In genomic region chr15:52464478-52464877, GRCh38 we compare ENCODE assay signal across 8 cellular contexts.
DNase-seq lines count a peak whose midpoint lies in the region; ATAC-seq and TF ChIP-seq lines count a peak whose summit lies in the region.

No MANE protein-coding gene starts in this region.

- TF ChIP-seq EP300 in SK-N-SH (IDR thresholded peaks at IDR 0.05; ENCODE audit: borderline replicate concordance in 1 of 2, low read depth in 1 of 2, low read length in 1 of 2), result no peak

- H3K27ac ChIP-seq in SK-N-SH (ENCODE audit: low read depth in 2 of 2, low read length in 1 of 2), result no peak overlapping the region
- H3K27ac ChIP-seq in GM23248, result no peak overlapping the region

- H3K4me2 ChIP-seq in SK-N-SH, result no peak overlapping the region; the same call in 1 of the 2 replicates
- H3K4me2 ChIP-seq in GM23248 (ENCODE audit: unreplicated experiment), result no peak overlapping the region
- H3K4me2 ChIP-seq in Loucy (ENCODE audit: low read depth, low read length, poor library complexity, severe bottlenecking), result peak overlapping the region; percentile 37

- H3K9me2 ChIP-seq in SK-N-SH (no peaks in the 10 kb centered on the region), GM23248 (ENCODE audit: insufficient read depth) (no peaks in the 10 kb centered on the region), Loucy (replicated peaks; ENCODE audit: low read depth, low read length) (no peaks in the 10 kb centered on the region)

- H3K4me1 Mint-ChIP-seq in naive thymus-derived CD8-positive, alpha-beta T cell, result peaks cover 17 to 57% (median 30%) of the 10 kb centered on the region in 4 donors

- H3K79me2 ChIP-seq in SK-N-SH (ENCODE audit: insufficient read depth) (peaks cover 8% of the 10 kb centered on the region; the same call in 1 of the 2 replicates), GM23248 (ENCODE audit: insufficient read depth) (peaks cover 41% of the 10 kb centered on the region), Loucy (ENCODE audit: insufficient read depth, low read length) (peaks cover 26% of the 10 kb centered on the region; the same call in 1 of the 2 replicates)

- no peaks in the 10 kb centered on the region for H3K9me3 ChIP-seq in SK-N-SH
- H3K9me3 ChIP-seq in GM23248 (ENCODE audit: low read depth), result no peaks in the 10 kb centered on the region
- no peaks in the 10 kb centered on the region for H3K9me3 ChIP-seq in Loucy (ENCODE audit: insufficient read depth, low read depth, low read length)

- H3K27me3 ChIP-seq in SK-N-SH (ENCODE audit: insufficient read depth) (no peaks in the 10 kb centered on the region), GM23248 (replicated peaks; ENCODE audit: insufficient read depth) (no peaks in the 10 kb centered on the region), Loucy (ENCODE audit: insufficient read depth, low read length, poor library complexity, severe bottlenecking) (no peaks in the 10 kb centered on the region)

- H3K36me3 ChIP-seq in SK-N-SH (replicated peaks in 1 of 2; ENCODE audit: control insufficient read depth in 1 of 2, insufficient read depth in 2 of 2, low read length in 1 of 2), result no peaks in the 10 kb centered on the region
- no peaks in the 10 kb centered on the region for H3K36me3 ChIP-seq in GM23248 (ENCODE audit: low read depth)
- no peaks in the 10 kb centered on the region for H3K36me3 ChIP-seq in Loucy (ENCODE audit: insufficient read depth, low read length)

- H3K27me3 Mint-ChIP-seq in naive thymus-derived CD8-positive, alpha-beta T cell, result no peaks in the 10 kb centered on the region

- peak overlapping the region in 4 of 10 donors; percentile 16 to 54 (median 46) for H3K4me3 Mint-ChIP-seq in naive thymus-derived CD8-positive, alpha-beta T cell

- no peak for TF ChIP-seq RAD21 in SK-N-SH (IDR thresholded peaks at IDR 0.05; ENCODE audit: low read length)

- 86% methylated on average over 3 of the region's 3 CpGs for whole genome bisulfite sequencing in SK-N-SH (ENCODE audit: low lambda C conversion rate)
- 64 to 66% methylated on average over 3 of the region's 3 CpGs for WGBS in GM23248 (ENCODE audit: low coverage in 1 of 2, low lambda C conversion rate in 2 of 2, missing lambda C conversion rate in 2 of 2), 2 experiments

- H4K20me1 ChIP-seq in SK-N-SH (ENCODE audit: insufficient read depth) (no peaks in the 10 kb centered on the region), GM23248 (ENCODE audit: insufficient read depth) (no peaks in the 10 kb centered on the region), Loucy (ENCODE audit: insufficient read depth, low read length, poor library complexity, severe bottlenecking) (no peaks in the 10 kb centered on the region)

- TF ChIP-seq CTCF in SK-N-SH (IDR thresholded peaks at IDR 0.05) (no peak), Loucy (conservative IDR thresholded peaks at IDR 0.05; ENCODE audit: low read length) (no peak)

- H3F3A ChIP-seq in SK-N-SH (replicated peaks; ENCODE audit: insufficient read depth) (no peaks in the 10 kb centered on the region), GM23248 (ENCODE audit: insufficient read depth) (no peaks in the 10 kb centered on the region; the same call in 1 of the 2 replicates), Loucy (ENCODE audit: low read depth) (peaks cover 4% of the 10 kb centered on the region; the same call in 1 of the 2 replicates)

- peaks cover 6 to 13% (median 12%) of the 10 kb centered on the region in 3 donors for H3K36me3 Mint-ChIP-seq in naive thymus-derived CD8-positive, alpha-beta T cell

- peak overlapping the region; percentile 7 to 88 (median 74) for H3K27ac Mint-ChIP-seq in naive thymus-derived CD8-positive, alpha-beta T cell

- no peak overlapping the region for H3K9ac ChIP-seq in SK-N-SH
- no peak overlapping the region for H3K9ac ChIP-seq in GM23248
- H3K9ac ChIP-seq in Loucy (ENCODE audit: low read depth, low read length, poor library complexity, severe bottlenecking), result peak overlapping the region; percentile 20

- POLR2A ChIA-PET in SK-N-SH (lab: Yijun Ruan, JAX), result no interaction called here
- POLR2A ChIA-PET in naive thymus-derived CD8-positive, alpha-beta T cell (lab: Charles Lee), result no interaction called here

- peaks cover 3 to 9% of the 10 kb centered on the region in 2 experiments; a peak in 2 of 4 replicates for H3K4me1 ChIP-seq in SK-N-SH (ENCODE audit: control insufficient read depth in 1 of 2, insufficient read depth in 2 of 2, low read depth in 1 of 2, low read length in 1 of 2)
- H3K4me1 ChIP-seq in GM23248 (ENCODE audit: insufficient read depth), result peaks cover 23% of the 10 kb centered on the region
- peaks cover 31% of the 10 kb centered on the region for H3K4me1 ChIP-seq in Loucy (ENCODE audit: insufficient read depth, low read length, poor library complexity, severe bottlenecking)

- no peak overlapping the region for H2AFZ ChIP-seq in SK-N-SH (ENCODE audit: low read depth)
- no peak overlapping the region for H2AFZ ChIP-seq in GM23248
- no peak overlapping the region for H2AFZ ChIP-seq in Loucy (ENCODE audit: low read length)

- DNase-seq in SK-N-SH (peak; percentile 19), GM23248 (peak; percentile 46), hippocampal formation (lab: John Stamatoyannopoulos, UW) (no peak), SK-N-DZ (ENCODE audit: low spot score) (no peak)
- no peak for DNase-seq in naive thymus-derived CD8-positive, alpha-beta T cell
- DNase-seq in activated CD8-positive, alpha-beta memory T cell treated with anti-CD3 and anti-CD28 coated beads, Interleukin-2, amount 50 U/mL, for 4 hours, result no peak

- H3K4me3 ChIP-seq in SK-N-SH (ENCODE audit: low read depth in 2 of 2, low read length in 1 of 2), result no peak overlapping the region
- no peak overlapping the region for H3K4me3 ChIP-seq in GM23248
- H3K4me3 ChIP-seq in Loucy (ENCODE audit: low read length, poor library complexity, severe bottlenecking), result no peak overlapping the region

- CTCF ChIA-PET in SK-N-SH (lab: Yijun Ruan, JAX), result interaction anchor here (1.2 kb wide), 1 partner anchor 133 kb away, joined by 3 read pairs; no protein-coding TSS in a partner anchor

- peaks cover 4 to 22% (median 9%) of the 10 kb centered on the region in 9 donors for H3K9me3 Mint-ChIP-seq in naive thymus-derived CD8-positive, alpha-beta T cell

- ATAC-seq in SK-N-SH treated with all-trans-retinoic acid at 6 μM for 48 hours, result no peak
- ATAC-seq in naive thymus-derived CD8-positive, alpha-beta T cell, result peak in 1 of 2 donors; percentile 53

- in situ Hi-C loops in GM23248 (cut with MboI), result no loop called here

TF ChIP-seq in SK-N-SH, 30 proteins besides CTCF, POLR2A, EP300 and RAD21 (continues in another document):
- no peak for TF ChIP-seq MEF2A (IDR thresholded peaks at IDR 0.05; ENCODE audit: borderline replicate concordance, low read depth)
- TF ChIP-seq NFIC (IDR thresholded peaks at IDR 0.05; ENCODE audit: borderline replicate concordance), result no peak
- no peak for TF ChIP-seq TAF1 (IDR thresholded peaks at IDR 0.05; ENCODE audit: borderline replicate concordance, low read depth, low read length)
- no peak for TF ChIP-seq FOXM1 (IDR thresholded peaks at IDR 0.05; ENCODE audit: low read depth)
- TF ChIP-seq ELF1 (IDR thresholded peaks at IDR 0.05), result no peak
- TF ChIP-seq JUND (IDR thresholded peaks at IDR 0.05), result no peak
- TF ChIP-seq MAX (IDR thresholded peaks at IDR 0.05; ENCODE audit: low read depth), result no peak
- no peak for TF ChIP-seq TCF12 (IDR thresholded peaks at IDR 0.05)
- no peak for TF ChIP-seq FOXJ3 (CRISPR knock-in tag; IDR thresholded peaks at IDR 0.05)
- TF ChIP-seq PBX3 (IDR thresholded peaks at IDR 0.05), result no peak
- TF ChIP-seq NRF1 (IDR thresholded peaks at IDR 0.05; ENCODE audit: low read depth, low read length), result no peak
- TF ChIP-seq TEAD4 (IDR thresholded peaks at IDR 0.05; ENCODE audit: borderline replicate concordance, insufficient read depth), result no peak

TF ChIP-seq in SK-N-SH treated with all-trans-retinoic acid at 6 μM for 48 hours, 23 proteins besides CTCF, POLR2A, EP300 and RAD21 (continues in another document):
- TF ChIP-seq ZNF8 (CRISPR knock-in tag; IDR thresholded peaks at IDR 0.05) (no peak), ZFP30 (CRISPR knock-in tag; IDR thresholded peaks at IDR 0.05) (no peak), GLIS3 (CRISPR knock-in tag; IDR thresholded peaks at IDR 0.05) (no peak), PPARA (CRISPR knock-in tag; IDR thresholded peaks at IDR 0.05; ENCODE audit: borderline replicate concordance) (no peak), TOX (CRISPR knock-in tag; IDR thresholded peaks at IDR 0.05; ENCODE audit: borderline replicate concordance) (no peak)
- TF ChIP-seq, protein P1, sequence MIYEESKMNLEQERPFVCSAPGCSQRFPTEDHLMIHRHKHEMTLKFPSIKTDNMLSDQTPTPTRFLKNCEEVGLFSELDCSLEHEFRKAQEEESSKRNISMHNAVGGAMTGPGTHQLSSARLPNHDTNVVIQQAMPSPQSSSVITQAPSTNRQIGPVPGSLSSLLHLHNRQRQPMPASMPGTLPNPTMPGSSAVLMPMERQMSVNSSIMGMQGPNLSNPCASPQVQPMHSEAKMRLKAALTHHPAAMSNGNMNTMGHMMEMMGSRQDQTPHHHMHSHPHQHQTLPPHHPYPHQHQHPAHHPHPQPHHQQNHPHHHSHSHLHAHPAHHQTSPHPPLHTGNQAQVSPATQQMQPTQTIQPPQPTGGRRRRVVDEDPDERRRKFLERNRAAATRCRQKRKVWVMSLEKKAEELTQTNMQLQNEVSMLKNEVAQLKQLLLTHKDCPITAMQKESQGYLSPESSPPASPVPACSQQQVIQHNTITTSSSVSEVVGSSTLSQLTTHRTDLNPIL (CRISPR knock-in tag; IDR thresholded peaks at IDR 0.05; ENCODE audit: low read depth), result no peak
- TF ChIP-seq, protein P2, sequence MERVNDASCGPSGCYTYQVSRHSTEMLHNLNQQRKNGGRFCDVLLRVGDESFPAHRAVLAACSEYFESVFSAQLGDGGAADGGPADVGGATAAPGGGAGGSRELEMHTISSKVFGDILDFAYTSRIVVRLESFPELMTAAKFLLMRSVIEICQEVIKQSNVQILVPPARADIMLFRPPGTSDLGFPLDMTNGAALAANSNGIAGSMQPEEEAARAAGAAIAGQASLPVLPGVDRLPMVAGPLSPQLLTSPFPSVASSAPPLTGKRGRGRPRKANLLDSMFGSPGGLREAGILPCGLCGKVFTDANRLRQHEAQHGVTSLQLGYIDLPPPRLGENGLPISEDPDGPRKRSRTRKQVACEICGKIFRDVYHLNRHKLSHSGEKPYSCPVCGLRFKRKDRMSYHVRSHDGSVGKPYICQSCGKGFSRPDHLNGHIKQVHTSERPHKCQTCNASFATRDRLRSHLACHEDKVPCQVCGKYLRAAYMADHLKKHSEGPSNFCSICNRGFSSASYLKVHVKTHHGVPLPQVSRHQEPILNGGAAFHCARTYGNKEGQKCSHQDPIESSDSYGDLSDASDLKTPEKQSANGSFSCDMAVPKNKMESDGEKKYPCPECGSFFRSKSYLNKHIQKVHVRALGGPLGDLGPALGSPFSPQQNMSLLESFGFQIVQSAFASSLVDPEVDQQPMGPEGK (CRISPR knock-in tag; IDR thresholded peaks at IDR 0.05; ENCODE audit: borderline replicate concordance), result no peak

Comparison
In these comparisons a context has a peak if more than half of its experiments do, and no peak if none do; other contexts are left out.
1. DNase-seq: peak in SK-N-SH (single experiment) and GM23248 (single experiment); none in naive thymus-derived CD8-positive, alpha-beta T cell (0 of 10), hippocampal formation (0 of 2), SK-N-DZ (single experiment) and activated CD8-positive, alpha-beta memory T cell treated with anti-CD3 and anti-CD28 coated beads, Interleukin-2, amount 50 U/mL, for 4 hours (single experiment).